ENCODE assay signal across 8 cellular contexts in the genomic region with DNA sequence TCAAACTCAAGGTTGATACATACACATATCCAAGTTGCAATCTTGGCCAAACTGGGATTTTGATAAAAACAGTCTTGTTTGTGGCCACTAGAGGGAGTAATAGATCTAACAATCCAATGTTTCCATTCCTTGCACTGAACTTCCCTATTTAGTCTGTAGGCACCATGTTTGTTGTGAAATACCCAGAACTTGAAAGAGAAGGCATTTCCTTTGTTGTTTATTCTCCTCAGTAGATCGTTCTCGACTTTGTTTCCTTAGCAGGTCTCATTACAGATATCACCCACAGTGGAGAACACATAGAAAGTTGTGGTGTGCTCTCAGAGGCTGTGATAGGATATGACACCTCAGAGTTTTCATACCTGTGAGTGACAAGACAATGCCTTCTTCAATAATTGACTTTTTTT.
DNase-seq lines count a peak whose midpoint lies in the region; ATAC-seq and TF ChIP-seq lines count a peak whose summit lies in the region.

No MANE protein-coding gene starts in this region.

- no peaks in the 10 kb centered on the region for H3K27me3 ChIP-seq in HCT116 (ENCODE audit: insufficient read depth, low read length)
- no peaks in the 10 kb centered on the region for H3K27me3 ChIP-seq in muscle layer of duodenum (ENCODE audit: low read depth, low read length)

- H3K27ac ChIP-seq in HCT116 (ENCODE audit: low read depth, low read length): no peak overlapping the region
- peak overlapping the region; percentile 41 for H3K27ac ChIP-seq in muscle layer of duodenum (ENCODE audit: low read length)

- H3K36me3 ChIP-seq in HCT116 (ENCODE audit: control insufficient read depth in 1 of 2, insufficient read depth in 2 of 2, low read length in 2 of 2) (peaks cover 0 to 5% of the 10 kb centered on the region in 2 experiments; a peak in 1 of 4 replicates), muscle layer of duodenum (ENCODE audit: control insufficient read depth in 1 of 2, insufficient read depth in 2 of 2, low read length in 2 of 2) (peaks cover 3 to 7% of the 10 kb centered on the region in 2 donors)

- peak; percentile 95 for TF ChIP-seq RAD21 in HCT116 (IDR thresholded peaks at IDR 0.05; ENCODE audit: low read depth)

- H3K4me3 Mint-ChIP-seq in activated CD4-positive, alpha-beta T cell treated with anti-CD3 and anti-CD28 coated beads, Interleukin-2, amount 10 ng/mL, durations not matched to agents 24 days and 14 days: no peak overlapping the region
- H3K4me3 Mint-ChIP-seq in T-helper 1 cell treated with Interleukin-12 subunit alpha and Interleukin-12 subunit beta and Interleukin-4 antibody, amounts not matched to agents 30 μg/mL and 1 μg/mL, for 36 hours: no peak overlapping the region

- H3K4me2 ChIP-seq in HCT116 (ENCODE audit: low read length): no peak overlapping the region

- H3K79me2 ChIP-seq in HCT116 (ENCODE audit: insufficient read depth, low read length): no peaks in the 10 kb centered on the region

- DNase-seq in activated CD4-positive, alpha-beta T cell treated with anti-CD3 and anti-CD28 coated beads, Interleukin-2, amount 10 ng/mL, durations not matched to agents 24 days and 14 days: peak; percentile 77
- no peak for DNase-seq in activated CD4-positive, alpha-beta T cell treated with anti-CD3 and anti-CD28 coated beads, Interleukin-2, amount 50 U/mL, for 1 hour
- DNase-seq in HCT116 (ENCODE audit: low read depth, low spot score) (peak; percentile 55), NCI-H1105 treated with DMSO at 0.1 percent for 48 hours (lab: John Stamatoyannopoulos, UW) (peak; percentile 50), epithelial cell of esophagus (ENCODE audit: low read depth) (peak; percentile 79)

- TF ChIP-seq CTCF in HCT116 (IDR thresholded peaks at IDR 0.05 in 2 of 3, conservative IDR thresholded peaks at IDR 0.05 in 1 of 3; ENCODE audit: borderline replicate concordance in 1 of 3, insufficient read depth in 1 of 3, low read depth in 2 of 3, low read length in 2 of 3) (peak; percentile 77 to 98 (median 91)), epithelial cell of esophagus (IDR thresholded peaks at IDR 0.05; ENCODE audit: insufficient read depth, low read depth, low read length, missing control alignments) (peak; percentile 72)

- no peak for TF ChIP-seq POLR2A in HCT116 (IDR thresholded peaks at IDR 0.05; ENCODE audit: borderline replicate concordance, extremely low read depth, insufficient read depth, insufficient read length)

- intact Hi-C loops in activated CD4-positive, alpha-beta T cell treated with anti-CD3 and anti-CD28 coated beads, Interleukin-2, amount 10 ng/mL, durations not matched to agents 24 days and 14 days (cut with micrococcal nuclease): loop anchor here (1.0 to 10.0 kb wide), 4 partner anchors 89 to 428 kb away; partner anchors contain the start of gene SMC3
- intact Hi-C loops in HCT116 (cut with micrococcal nuclease): loop anchor here (1.0 to 10.0 kb wide), 5 partner anchors 70 to 548 kb away; partner anchors contain the start of gene MXI1

- no peaks in the 10 kb centered on the region for H3K9me3 Mint-ChIP-seq in activated CD4-positive, alpha-beta T cell treated with anti-CD3 and anti-CD28 coated beads, Interleukin-2, amount 10 ng/mL, durations not matched to agents 24 days and 14 days
- no peaks in the 10 kb centered on the region for H3K9me3 Mint-ChIP-seq in T-helper 1 cell treated with Interleukin-12 subunit alpha and Interleukin-12 subunit beta and Interleukin-4 antibody, amounts not matched to agents 30 μg/mL and 1 μg/mL, for 36 hours

- RAD21 ChIA-PET in HCT116 (lab: Charles Lee; ENCODE audit: low non-redundant PET in 1 of 2, low total read pairs in 2 of 2, uncharacterized antibody in 2 of 2, unreplicated experiment in 2 of 2): interaction anchor here (0.5 to 1.8 kb wide), 3 partner anchors 87 to 168 kb away, joined by 3 to 7 read pairs (median 5); no protein-coding TSS in a partner anchor

- H2AFZ ChIP-seq in HCT116 (ENCODE audit: low read depth, low read length, poor library complexity, severe bottlenecking): peak overlapping the region; percentile 43

- H3K4me3 ChIP-seq in HCT116 (replicated peaks in 1 of 2; ENCODE audit: low read depth in 1 of 2, low read length in 2 of 2): no peak overlapping the region
- H3K4me3 ChIP-seq in epithelial cell of esophagus (ENCODE audit: low read length): no peak overlapping the region
- H3K4me3 ChIP-seq in muscle layer of duodenum (ENCODE audit: low read depth in 1 of 2, low read length in 2 of 2): no peak overlapping the region

- peaks cover 10% of the 10 kb centered on the region for H3K36me3 Mint-ChIP-seq in activated CD4-positive, alpha-beta T cell treated with anti-CD3 and anti-CD28 coated beads, Interleukin-2, amount 10 ng/mL, durations not matched to agents 24 days and 14 days (ENCODE audit: low read depth)
- peaks cover 18% of the 10 kb centered on the region for H3K36me3 Mint-ChIP-seq in T-helper 1 cell treated with Interleukin-12 subunit alpha and Interleukin-12 subunit beta and Interleukin-4 antibody, amounts not matched to agents 30 μg/mL and 1 μg/mL, for 36 hours (ENCODE audit: low read depth)

- ATAC-seq in HCT116 (peak; percentile 82), HG02884 (IDR thresholded peaks at IDR 0.05; ENCODE audit: unreplicated experiment) (no peak)

- H3K9me3 ChIP-seq in HCT116 (ENCODE audit: control insufficient read depth in 1 of 2, insufficient read depth in 1 of 2, low read depth in 1 of 2, low read length in 2 of 2): no peaks in the 10 kb centered on the region
- no peaks in the 10 kb centered on the region for H3K9me3 ChIP-seq in muscle layer of duodenum (ENCODE audit: control insufficient read depth in 1 of 2, low read length in 2 of 2)

- H4K20me1 ChIP-seq in HCT116 (ENCODE audit: insufficient read depth): no peaks in the 10 kb centered on the region

- no peaks in the 10 kb centered on the region for H3K27me3 Mint-ChIP-seq in activated CD4-positive, alpha-beta T cell treated with anti-CD3 and anti-CD28 coated beads, Interleukin-2, amount 10 ng/mL, durations not matched to agents 24 days and 14 days
- no peaks in the 10 kb centered on the region for H3K27me3 Mint-ChIP-seq in T-helper 1 cell treated with Interleukin-12 subunit alpha and Interleukin-12 subunit beta and Interleukin-4 antibody, amounts not matched to agents 30 μg/mL and 1 μg/mL, for 36 hours (ENCODE audit: low read depth)

- CTCF ChIA-PET in HCT116 (lab: Charles Lee): interaction anchor here (1.4 to 3.6 kb wide), 16 partner anchors 10 to 253 kb away, joined by 4 to 46 read pairs (median 8); partner anchors contain the start of genes MXI1 and SMNDC1

- H3K9ac ChIP-seq in HCT116 (ENCODE audit: low read length): no peak overlapping the region

- BruUV-seq in HCT116 (replicated peaks; lab: Mats Ljungman, UMichigan): no TSS peak

- H3K4me1 ChIP-seq in HCT116 (ENCODE audit: control insufficient read depth in 1 of 2, insufficient read depth in 2 of 2, low read length in 2 of 2) (peaks cover 0 to 2% of the 10 kb centered on the region in 2 experiments; a peak in 1 of 4 replicates), muscle layer of duodenum (ENCODE audit: control insufficient read depth in 1 of 2, insufficient read depth in 2 of 2, low read length in 2 of 2) (peaks cover 0 to 17% of the 10 kb centered on the region in 2 donors)

- H3K27ac Mint-ChIP-seq in activated CD4-positive, alpha-beta T cell treated with anti-CD3 and anti-CD28 coated beads, Interleukin-2, amount 10 ng/mL, durations not matched to agents 24 days and 14 days: peak overlapping the region; percentile 64
- H3K27ac Mint-ChIP-seq in T-helper 1 cell treated with Interleukin-12 subunit alpha and Interleukin-12 subunit beta and Interleukin-4 antibody, amounts not matched to agents 30 μg/mL and 1 μg/mL, for 36 hours: peak overlapping the region; percentile 37

- POLR2A ChIA-PET in HCT116 (lab: Charles Lee): no interaction called here

- H3K4me1 Mint-ChIP-seq in activated CD4-positive, alpha-beta T cell treated with anti-CD3 and anti-CD28 coated beads, Interleukin-2, amount 10 ng/mL, durations not matched to agents 24 days and 14 days: peaks cover 25% of the 10 kb centered on the region
- H3K4me1 Mint-ChIP-seq in T-helper 1 cell treated with Interleukin-12 subunit alpha and Interleukin-12 subunit beta and Interleukin-4 antibody, amounts not matched to agents 30 μg/mL and 1 μg/mL, for 36 hours (ENCODE audit: low read depth): peaks cover 31% of the 10 kb centered on the region

- no peaks in the 10 kb centered on the region for H3K9me2 ChIP-seq in HCT116 (ENCODE audit: insufficient read depth)

TF ChIP-seq in HCT116, 20 proteins besides CTCF, POLR2A, EP300 and RAD21 (continues in another document):
- TF ChIP-seq, protein P1, sequence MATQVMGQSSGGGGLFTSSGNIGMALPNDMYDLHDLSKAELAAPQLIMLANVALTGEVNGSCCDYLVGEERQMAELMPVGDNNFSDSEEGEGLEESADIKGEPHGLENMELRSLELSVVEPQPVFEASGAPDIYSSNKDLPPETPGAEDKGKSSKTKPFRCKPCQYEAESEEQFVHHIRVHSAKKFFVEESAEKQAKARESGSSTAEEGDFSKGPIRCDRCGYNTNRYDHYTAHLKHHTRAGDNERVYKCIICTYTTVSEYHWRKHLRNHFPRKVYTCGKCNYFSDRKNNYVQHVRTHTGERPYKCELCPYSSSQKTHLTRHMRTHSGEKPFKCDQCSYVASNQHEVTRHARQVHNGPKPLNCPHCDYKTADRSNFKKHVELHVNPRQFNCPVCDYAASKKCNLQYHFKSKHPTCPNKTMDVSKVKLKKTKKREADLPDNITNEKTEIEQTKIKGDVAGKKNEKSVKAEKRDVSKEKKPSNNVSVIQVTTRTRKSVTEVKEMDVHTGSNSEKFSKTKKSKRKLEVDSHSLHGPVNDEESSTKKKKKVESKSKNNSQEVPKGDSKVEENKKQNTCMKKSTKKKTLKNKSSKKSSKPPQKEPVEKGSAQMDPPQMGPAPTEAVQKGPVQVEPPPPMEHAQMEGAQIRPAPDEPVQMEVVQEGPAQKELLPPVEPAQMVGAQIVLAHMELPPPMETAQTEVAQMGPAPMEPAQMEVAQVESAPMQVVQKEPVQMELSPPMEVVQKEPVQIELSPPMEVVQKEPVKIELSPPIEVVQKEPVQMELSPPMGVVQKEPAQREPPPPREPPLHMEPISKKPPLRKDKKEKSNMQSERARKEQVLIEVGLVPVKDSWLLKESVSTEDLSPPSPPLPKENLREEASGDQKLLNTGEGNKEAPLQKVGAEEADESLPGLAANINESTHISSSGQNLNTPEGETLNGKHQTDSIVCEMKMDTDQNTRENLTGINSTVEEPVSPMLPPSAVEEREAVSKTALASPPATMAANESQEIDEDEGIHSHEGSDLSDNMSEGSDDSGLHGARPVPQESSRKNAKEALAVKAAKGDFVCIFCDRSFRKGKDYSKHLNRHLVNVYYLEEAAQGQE (IDR thresholded peaks at IDR 0.05; ENCODE audit: low read depth): no peak
- TF ChIP-seq SRF (IDR thresholded peaks at IDR 0.05; ENCODE audit: low read depth) (peak; percentile 59), JUND (IDR thresholded peaks at IDR 0.05) (no peak), ELF1 (IDR thresholded peaks at IDR 0.05; ENCODE audit: borderline replicate concordance, low read depth) (peak; percentile 27; the same call in 1 of the 2 replicates), POLR2AphosphoS5 (IDR thresholded peaks at IDR 0.05; ENCODE audit: low read depth, low read length) (peak; percentile 36; the same call in 1 of the 2 replicates), FOSL1 (IDR thresholded peaks at IDR 0.05; ENCODE audit: low read depth) (no peak), CEBPB (IDR thresholded peaks at IDR 0.05; ENCODE audit: low read depth) (peak; percentile 89)
